Comparison of ENCODE assay signal across 3 cellular contexts in genomic region chr20:38150595-38151170, GRCh38.
TF ChIP-seq lines count a peak whose summit lies in the region.

No MANE protein-coding gene starts in this region.

TF ChIP-seq in IMR-90, 13 proteins besides CTCF, POLR2A, EP300 and RAD21:
- TF ChIP-seq FOS (IDR thresholded peaks at IDR 0.05; ENCODE audit: low read depth, low read length) (no peak), MAFK (IDR thresholded peaks at IDR 0.05; ENCODE audit: low read depth, low read length) (no peak), SMC3 (IDR thresholded peaks at IDR 0.05; ENCODE audit: low read depth, low read length) (no peak), USF2 (IDR thresholded peaks at IDR 0.05; ENCODE audit: low read depth, low read length) (no peak), MXI1 (IDR thresholded peaks at IDR 0.05; ENCODE audit: borderline replicate concordance, low read depth, low read length) (no peak), CHD1 (IDR thresholded peaks at IDR 0.05; ENCODE audit: low read depth, low read length) (no peak), NFE2L2 (IDR thresholded peaks at IDR 0.05; ENCODE audit: low read depth, low read length) (no peak), RFX5 (IDR thresholded peaks at IDR 0.05; ENCODE audit: low read depth, low read length) (no peak), ELK1 (IDR thresholded peaks at IDR 0.05; ENCODE audit: borderline replicate concordance, low read depth, low read length) (no peak), BHLHE40 (IDR thresholded peaks at IDR 0.05; ENCODE audit: low read depth, low read length) (no peak), RCOR1 (IDR thresholded peaks at IDR 0.05; ENCODE audit: insufficient replicate concordance, low read length) (no peak), MAZ (IDR thresholded peaks at IDR 0.05; ENCODE audit: borderline replicate concordance, low read depth, low read length) (no peak), CEBPB (IDR thresholded peaks at IDR 0.05; ENCODE audit: low read depth, low read length) (no peak)

TF ChIP-seq in K562, 482 proteins besides CTCF, POLR2A, EP300 and RAD21:
- TF ChIP-seq BCOR (IDR thresholded peaks at IDR 0.05) (peak; percentile 77; the same call in 1 of the 2 replicates), THAP7 (CRISPR knock-in tag; IDR thresholded peaks at IDR 0.05) (no peak), ZFP36 (IDR thresholded peaks at IDR 0.05; ENCODE audit: low read depth, low read length, partially characterized antibody) (peak; percentile 45), FOXO4 (CRISPR knock-in tag; IDR thresholded peaks at IDR 0.05) (no peak), ZNF347 (CRISPR knock-in tag; IDR thresholded peaks at IDR 0.05; ENCODE audit: low read depth) (no peak), GATA2 (CRISPR knock-in tag; IDR thresholded peaks at IDR 0.05) (no peak), CLOCK (CRISPR knock-in tag; IDR thresholded peaks at IDR 0.05; ENCODE audit: borderline replicate concordance) (no peak), GTF2A2 (tag; IDR thresholded peaks at IDR 0.05) (no peak), DDX20 (tag; IDR thresholded peaks at IDR 0.05; ENCODE audit: low read depth) (no peak), ZNF253 (CRISPR knock-in tag; conservative IDR thresholded peaks at IDR 0.05) (no peak), FIP1L1 (IDR thresholded peaks at IDR 0.05; ENCODE audit: low read depth, low read length, poor library complexity, severe bottlenecking) (no peak), E2F1 (CRISPR knock-in tag; IDR thresholded peaks at IDR 0.05) (no peak), KDM1A (IDR thresholded peaks at IDR 0.05) (peak in 1 of 2 experiments; percentile 40; a peak in 1 of 4 replicates), NRF1 (conservative IDR thresholded peaks at IDR 0.05 in 1 of 2, IDR thresholded peaks at IDR 0.05 in 1 of 2) (no peak), SP2 (IDR thresholded peaks at IDR 0.05; ENCODE audit: extremely low read depth, low read depth, low read length, poor library complexity, severe bottlenecking) (no peak), BRD9 (IDR thresholded peaks at IDR 0.05; ENCODE audit: low read depth, partially characterized antibody) (no peak), ADNP (tag; IDR thresholded peaks at IDR 0.05) (0 out of 2 replicates have a peak, but pooled peaks have one; percentile 7)

TF ChIP-seq in liver, 16 proteins besides CTCF, POLR2A, EP300 and RAD21:
- no peak for TF ChIP-seq SP1 (IDR thresholded peaks at IDR 0.05)
- no peak for TF ChIP-seq RXRA (IDR thresholded peaks at IDR 0.05)
- TF ChIP-seq EGR1 (IDR thresholded peaks at IDR 0.05; ENCODE audit: low read depth in 2 of 2) = no peak
- no peak for TF ChIP-seq HNF4A (conservative IDR thresholded peaks at IDR 0.05)
- TF ChIP-seq TAF1 (conservative IDR thresholded peaks at IDR 0.05) = no peak
- no peak for TF ChIP-seq YY1 (IDR thresholded peaks at IDR 0.05)
TF ChIP-seq in liver: peak in this region for 0.
